ENCODE assay signal across 8 cellular contexts in the genomic region with DNA sequence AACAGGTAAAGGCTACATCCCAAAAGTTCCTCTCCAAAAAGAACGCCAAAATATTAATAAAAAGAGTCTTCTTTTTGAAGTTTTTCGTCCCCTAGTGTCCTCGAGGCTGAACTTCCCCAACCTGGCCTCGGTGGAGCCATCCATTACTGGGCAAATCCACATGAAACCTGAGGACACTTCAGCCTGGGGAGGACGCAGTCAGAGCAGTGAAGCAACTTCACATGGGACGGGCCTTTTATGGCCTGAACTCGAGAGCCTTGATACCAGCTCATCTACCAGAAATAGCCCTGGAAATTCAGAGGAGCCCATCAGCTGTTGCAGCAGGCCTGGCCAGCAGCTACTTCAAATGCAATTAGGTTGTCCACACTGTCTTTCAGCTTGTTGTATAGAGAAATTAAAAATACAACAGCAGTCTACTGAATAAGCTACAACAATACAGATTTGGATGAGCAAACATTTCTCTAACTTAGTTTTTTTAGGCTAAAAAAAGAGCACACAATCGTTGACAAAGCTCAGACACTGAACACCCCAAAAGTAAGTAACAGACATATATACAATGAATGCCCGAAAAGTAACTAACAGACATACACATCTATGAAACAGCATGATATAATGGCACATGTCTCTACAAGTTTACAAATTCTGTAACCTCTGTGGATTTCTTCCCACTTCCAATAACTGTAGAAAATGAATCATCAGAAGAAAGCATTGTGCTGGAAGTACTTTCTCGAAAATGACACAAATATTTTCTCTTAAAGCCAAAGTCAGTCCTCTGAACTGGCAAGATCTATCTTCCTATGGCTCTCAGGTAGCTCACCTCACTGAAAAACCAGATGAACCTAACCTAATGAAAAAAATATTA. TPM values are rescaled to one million over a fixed set of nuclear protein-coding genes. Genes with fewer than 3 reads are reported as not detected.
DNase-seq lines count a peak whose midpoint lies in the region; ATAC-seq, FAIRE-seq and TF ChIP-seq lines count a peak whose summit lies in the region.

A gene with protein sequence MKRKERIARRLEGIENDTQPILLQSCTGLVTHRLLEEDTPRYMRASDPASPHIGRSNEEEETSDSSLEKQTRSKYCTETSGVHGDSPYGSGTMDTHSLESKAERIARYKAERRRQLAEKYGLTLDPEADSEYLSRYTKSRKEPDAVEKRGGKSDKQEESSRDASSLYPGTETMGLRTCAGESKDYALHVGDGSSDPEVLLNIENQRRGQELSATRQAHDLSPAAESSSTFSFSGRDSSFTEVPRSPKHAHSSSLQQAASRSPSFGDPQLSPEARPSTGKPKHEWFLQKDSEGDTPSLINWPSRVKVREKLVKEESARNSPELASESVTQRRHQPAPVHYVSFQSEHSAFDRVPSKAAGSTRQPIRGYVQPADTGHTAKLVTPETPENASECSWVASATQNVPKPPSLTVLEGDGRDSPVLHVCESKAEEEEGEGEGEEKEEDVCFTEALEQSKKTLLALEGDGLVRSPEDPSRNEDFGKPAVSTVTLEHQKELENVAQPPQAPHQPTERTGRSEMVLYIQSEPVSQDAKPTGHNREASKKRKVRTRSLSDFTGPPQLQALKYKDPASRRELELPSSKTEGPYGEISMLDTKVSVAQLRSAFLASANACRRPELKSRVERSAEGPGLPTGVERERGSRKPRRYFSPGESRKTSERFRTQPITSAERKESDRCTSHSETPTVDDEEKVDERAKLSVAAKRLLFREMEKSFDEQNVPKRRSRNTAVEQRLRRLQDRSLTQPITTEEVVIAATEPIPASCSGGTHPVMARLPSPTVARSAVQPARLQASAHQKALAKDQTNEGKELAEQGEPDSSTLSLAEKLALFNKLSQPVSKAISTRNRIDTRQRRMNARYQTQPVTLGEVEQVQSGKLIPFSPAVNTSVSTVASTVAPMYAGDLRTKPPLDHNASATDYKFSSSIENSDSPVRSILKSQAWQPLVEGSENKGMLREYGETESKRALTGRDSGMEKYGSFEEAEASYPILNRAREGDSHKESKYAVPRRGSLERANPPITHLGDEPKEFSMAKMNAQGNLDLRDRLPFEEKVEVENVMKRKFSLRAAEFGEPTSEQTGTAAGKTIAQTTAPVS (N-terminal part only) (minus strand): TSS at position 208 of the 862 bp plus-strand sequence. CDS start 79,913 bp downstream, outside the sequence.

- peaks cover 38% of the 10 kb centered on the region for H3K4me1 Mint-ChIP-seq in GM23338

- H3K36me3 Mint-ChIP-seq in GM23338 (ENCODE audit: low read depth) = peaks cover 12% of the 10 kb centered on the region

- peak within 1 kb of the TSS; percentile 62 for H3K9ac ChIP-seq in SK-N-SH

- no peak for TF ChIP-seq POLR2A in GM12892 (IDR thresholded peaks at IDR 0.05; ENCODE audit: low read depth, low read length)

- H3K79me2 ChIP-seq in GM23338 (replicated peaks; ENCODE audit: insufficient read depth) (no peaks in the 10 kb centered on the region), SK-N-SH (ENCODE audit: insufficient read depth) (peaks cover 88% of the 10 kb centered on the region), osteoblast (ENCODE audit: insufficient read depth, low read length) (peaks cover 48% of the 10 kb centered on the region)

- CTCF ChIA-PET in SK-N-SH (lab: Yijun Ruan, JAX) = no interaction called here

- peak within 1 kb of the TSS; percentile 90 for H3K27ac Mint-ChIP-seq in GM23338

- H3K27me3 ChIP-seq in GM23338 (ENCODE audit: insufficient read depth) = no peaks in the 10 kb centered on the region
- H3K27me3 ChIP-seq in SK-N-SH (ENCODE audit: insufficient read depth) = no peaks in the 10 kb centered on the region
- H3K27me3 ChIP-seq in osteoblast (ENCODE audit: insufficient read depth, low read length) = no peaks in the 10 kb centered on the region

- H3K4me2 ChIP-seq in GM23338 (peak within 1 kb of the TSS; percentile 68), SK-N-SH (peak within 1 kb of the TSS; percentile 52), osteoblast (ENCODE audit: insufficient read depth, low read length) (peak within 1 kb of the TSS; percentile 54)

- H3F3A ChIP-seq in GM23338 (replicated peaks; ENCODE audit: low read depth) (no peaks in the 10 kb centered on the region), SK-N-SH (replicated peaks; ENCODE audit: insufficient read depth) (peaks cover 37% of the 10 kb centered on the region)

- peak within 1 kb of the TSS; percentile 47; the same call in 2 of the 3 replicates for H3K4me3 Mint-ChIP-seq in GM23338

- DNase-seq in GM23338 (ENCODE audit: low spot score) (peak; percentile 33), SK-N-SH (no peak), foreskin melanocyte (peak; percentile 22), osteoblast (ENCODE audit: insufficient read length, low spot score, missing footprints) (peak; percentile 3), NCI-H2196 treated with DMSO at 0.1 percent for 48 hours (lab: John Stamatoyannopoulos, UW; ENCODE audit: unreplicated experiment) (no peak), GM12892 (ENCODE audit: insufficient read length) (no peak)

- H4K20me1 ChIP-seq in GM23338 (replicated peaks; ENCODE audit: insufficient read depth) = no peaks in the 10 kb centered on the region
- H4K20me1 ChIP-seq in SK-N-SH (ENCODE audit: insufficient read depth) = peaks cover 4% of the 10 kb centered on the region; the same call in 1 of the 2 replicates
- H4K20me1 ChIP-seq in osteoblast (ENCODE audit: insufficient read depth, low read length) = no peaks in the 10 kb centered on the region

- H3K27ac ChIP-seq in GM23338 (ENCODE audit: low read depth) = peak within 1 kb of the TSS; percentile 28; the same call in 1 of the 2 replicates
- peak within 1 kb of the TSS; percentile 56 to 93 for H3K27ac ChIP-seq in SK-N-SH (ENCODE audit: low read depth in 2 of 2, low read length in 1 of 2)
- H3K27ac ChIP-seq in osteoblast (ENCODE audit: low read depth, low read length) = peak within 1 kb of the TSS; percentile 95

- H3K9me3 Mint-ChIP-seq in GM23338 = peaks cover 3% of the 10 kb centered on the region; the same call in 1 of the 3 replicates

- no peak for TF ChIP-seq EP300 in SK-N-SH (IDR thresholded peaks at IDR 0.05; ENCODE audit: borderline replicate concordance in 1 of 2, low read depth in 1 of 2, low read length in 1 of 2)

- H3K4me3 ChIP-seq in GM23338 = no peak within 1 kb of the TSS
- H3K4me3 ChIP-seq in SK-N-SH (ENCODE audit: low read depth in 2 of 2, low read length in 1 of 2) = peak within 1 kb of the TSS in 1 of 2 experiments; percentile 30; a peak in 1 of 4 replicates
- H3K4me3 ChIP-seq in osteoblast (ENCODE audit: insufficient read depth, low read length) = peak within 1 kb of the TSS; percentile 63

- H3K4me1 ChIP-seq in GM23338 (ENCODE audit: insufficient read depth) (peaks cover 34% of the 10 kb centered on the region), SK-N-SH (ENCODE audit: control insufficient read depth in 1 of 2, insufficient read depth in 2 of 2, low read depth in 1 of 2, low read length in 1 of 2) (peaks cover 6 to 43% of the 10 kb centered on the region in 2 experiments; a peak in 3 of 4 replicates), osteoblast (ENCODE audit: insufficient read depth, low read length) (peaks cover 46% of the 10 kb centered on the region)

- H3K9me2 ChIP-seq in GM23338 (ENCODE audit: insufficient read depth) = no peaks in the 10 kb centered on the region
- H3K9me2 ChIP-seq in SK-N-SH = no peaks in the 10 kb centered on the region

- peak; percentile 78 for ATAC-seq in GM23338
- ATAC-seq in GM21529 (IDR thresholded peaks at IDR 0.05; ENCODE audit: unreplicated experiment) = no peak
- ATAC-seq in HG03095 (IDR thresholded peaks at IDR 0.05; ENCODE audit: unreplicated experiment) = no peak

- POLR2A ChIA-PET in SK-N-SH (lab: Yijun Ruan, JAX) = no interaction called here

- no peak within 1 kb of the TSS for H2AFZ ChIP-seq in GM23338
- H2AFZ ChIP-seq in SK-N-SH (ENCODE audit: low read depth) = no peak within 1 kb of the TSS
- no peak within 1 kb of the TSS for H2AFZ ChIP-seq in osteoblast (ENCODE audit: low read length)

- H3K9me3 ChIP-seq in SK-N-SH (no peaks in the 10 kb centered on the region), osteoblast (ENCODE audit: low read depth, low read length) (no peaks in the 10 kb centered on the region)

- H3K27me3 Mint-ChIP-seq in GM23338 (ENCODE audit: insufficient read depth, low read depth, poor library complexity) = peaks cover 2% of the 10 kb centered on the region

- WGBS in SK-N-SH (ENCODE audit: low lambda C conversion rate) = 63% methylated on average over 10 of the region's 10 CpGs

- no peak for TF ChIP-seq CTCF in GM23338 (conservative IDR thresholded peaks at IDR 0.05; ENCODE audit: low read depth in 2 of 2)
- TF ChIP-seq CTCF in SK-N-SH (IDR thresholded peaks at IDR 0.05) = no peak; the same call in 1 of the 2 replicates
- no peak for TF ChIP-seq CTCF in osteoblast (IDR thresholded peaks at IDR 0.05; ENCODE audit: extremely low read depth, low read depth, low read length)

- no peaks in the 10 kb centered on the region for H3K36me3 ChIP-seq in GM23338 (ENCODE audit: insufficient read depth)
- H3K36me3 ChIP-seq in SK-N-SH (replicated peaks in 1 of 2; ENCODE audit: control insufficient read depth in 1 of 2, insufficient read depth in 2 of 2, low read length in 1 of 2) = peaks cover 6 to 18% of the 10 kb centered on the region in 2 experiments
- no peaks in the 10 kb centered on the region for H3K36me3 ChIP-seq in osteoblast (ENCODE audit: insufficient read depth, low read length)

- FAIRE-seq in GM12892 (lab: Jason Lieb, UNC) = no peak

- TF ChIP-seq RAD21 in SK-N-SH (IDR thresholded peaks at IDR 0.05; ENCODE audit: low read length) = no peak

TF ChIP-seq in SK-N-SH, 30 proteins besides CTCF, POLR2A, EP300 and RAD21 (continues in another document):
- TF ChIP-seq MEF2A (IDR thresholded peaks at IDR 0.05; ENCODE audit: borderline replicate concordance, low read depth) (0 out of 2 replicates have a peak, but pooled peaks have one; percentile 14), FOSL2 (IDR thresholded peaks at IDR 0.05; ENCODE audit: borderline replicate concordance, low read depth) (peak; percentile 48), FOXJ3 (CRISPR knock-in tag; IDR thresholded peaks at IDR 0.05) (no peak)
- TF ChIP-seq, protein P1, sequence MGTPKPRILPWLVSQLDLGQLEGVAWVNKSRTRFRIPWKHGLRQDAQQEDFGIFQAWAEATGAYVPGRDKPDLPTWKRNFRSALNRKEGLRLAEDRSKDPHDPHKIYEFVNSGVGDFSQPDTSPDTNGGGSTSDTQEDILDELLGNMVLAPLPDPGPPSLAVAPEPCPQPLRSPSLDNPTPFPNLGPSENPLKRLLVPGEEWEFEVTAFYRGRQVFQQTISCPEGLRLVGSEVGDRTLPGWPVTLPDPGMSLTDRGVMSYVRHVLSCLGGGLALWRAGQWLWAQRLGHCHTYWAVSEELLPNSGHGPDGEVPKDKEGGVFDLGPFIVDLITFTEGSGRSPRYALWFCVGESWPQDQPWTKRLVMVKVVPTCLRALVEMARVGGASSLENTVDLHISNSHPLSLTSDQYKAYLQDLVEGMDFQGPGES (IDR thresholded peaks at IDR 0.05; ENCODE audit: low read depth, low read length) = no peak

RNA-seq across cellular contexts. Expression of the gene that starts here (rescaled TPM):
- total RNA-seq in GM23338 (2014; rRNA removed; shearing (Covaris generic)) = 7.8 and 8.8 TPM in 2 replicates
- polyA plus RNA-seq in GM23338 (2016; fragmentation: Nextera tagmentation; extraction: Ambion mirVana) (23.9 and 34.9 TPM in 2 replicates), SK-N-SH (2012; rRNA removed) (47.5 and 48.7 TPM in 2 replicates)
- polyA plus RNA-seq in SK-N-SH (2012; cell fraction: cytosol; rRNA removed) = 30.8 and 31.9 TPM in 2 replicates
- 94.2 and 132 TPM in 2 replicates for polyA plus RNA-seq in SK-N-SH (2012; cell fraction: nucleus; rRNA removed)
- total RNA-seq in osteoblast = 36.9 and 122 TPM in 2 replicates
- 0.13 TPM for polyA plus RNA-seq in GM12892 (2012; ENCODE audit: missing spikeins)

Comparison
In these comparisons a context has a peak if more than half of its experiments do, and no peak if none do; other contexts are left out.
1. DNase-seq: peak in GM23338 (single experiment), foreskin melanocyte (single experiment) and osteoblast (single experiment); none in SK-N-SH (single experiment), NCI-H2196 treated with DMSO at 0.1 percent for 48 hours (single experiment) and GM12892 (single experiment).
2. H3K27ac ChIP-seq: peak in every context shown above with its lines; median percentile 95 in osteoblast; 74 in SK-N-SH; 28 in GM23338.
3. Peak in every context shown above with its lines, with median percentiles within 50 percentile points of each other: H3K4me2 ChIP-seq.